In genomic region chr17:18361837-18362380, GRCh38 we compare ENCODE assay signal across 8 cellular contexts. TPM values are rescaled to one million over a fixed set of nuclear protein-coding genes. Genes with fewer than 3 reads are reported as not detected.
DNase-seq lines count a peak whose midpoint lies in the region; ATAC-seq and TF ChIP-seq lines count a peak whose summit lies in the region.

No MANE protein-coding gene starts in this region.

- H3K27ac Mint-ChIP-seq in neural progenitor cell, result no peak overlapping the region

- peaks cover 3% of the 10 kb centered on the region for H3K36me3 Mint-ChIP-seq in neural progenitor cell

- ATAC-seq in HG03521 (IDR thresholded peaks at IDR 0.05; ENCODE audit: unreplicated experiment) (no peak), left colon (no peak)

- H3K36me3 ChIP-seq in Loucy (ENCODE audit: insufficient read depth, low read length) (no peaks in the 10 kb centered on the region), neural progenitor cell (no peaks in the 10 kb centered on the region)

- H3K4me2 ChIP-seq in Loucy (ENCODE audit: low read depth, low read length, poor library complexity, severe bottlenecking), result peak overlapping the region; percentile 100
- peak overlapping the region; percentile 80 for H3K4me2 ChIP-seq in neural progenitor cell

- intact Hi-C loops in left colon (cut with DNase I, micrococcal nuclease), result no loop called here

- H3F3A ChIP-seq in Loucy (ENCODE audit: low read depth) (no peaks in the 10 kb centered on the region), neural progenitor cell (ENCODE audit: low read depth) (no peaks in the 10 kb centered on the region)

- H3K4me3 ChIP-seq in Loucy (ENCODE audit: low read length, poor library complexity, severe bottlenecking) (peak overlapping the region; percentile 92), coronary artery (peak overlapping the region; percentile 97), neural progenitor cell (peak overlapping the region; percentile 72)

- peaks cover 13% of the 10 kb centered on the region for H3K4me1 ChIP-seq in Loucy (ENCODE audit: insufficient read depth, low read length, poor library complexity, severe bottlenecking)
- peaks cover 5% of the 10 kb centered on the region for H3K4me1 ChIP-seq in neural progenitor cell

- H3K27ac ChIP-seq in C4-2B (peak overlapping the region; percentile 92), coronary artery (no peak overlapping the region), neural progenitor cell (no peak overlapping the region)

- no peaks in the 10 kb centered on the region for H3K27me3 ChIP-seq in Loucy (ENCODE audit: insufficient read depth, low read length, poor library complexity, severe bottlenecking)
- H3K27me3 ChIP-seq in neural progenitor cell, result no peaks in the 10 kb centered on the region

- H3K9me3 ChIP-seq in Loucy (ENCODE audit: insufficient read depth, low read depth, low read length) (no peaks in the 10 kb centered on the region), neural progenitor cell (ENCODE audit: low read depth) (no peaks in the 10 kb centered on the region)

- no peak overlapping the region for H2AFZ ChIP-seq in Loucy (ENCODE audit: low read length)
- no peak overlapping the region for H2AFZ ChIP-seq in neural progenitor cell (replicated peaks)

- no peaks in the 10 kb centered on the region for H3K9me3 Mint-ChIP-seq in neural progenitor cell

- no peak for DNase-seq in coronary artery (ENCODE audit: low spot score)
- DNase-seq in neural progenitor cell (ENCODE audit: low spot score), result no peak
- DNase-seq in HuH-7 (ENCODE audit: low spot score), result no peak
- no peak for DNase-seq in DMS 273 (lab: John Stamatoyannopoulos, UW; ENCODE audit: unreplicated experiment)
- DNase-seq in left colon, result no peak

- H3K4me1 Mint-ChIP-seq in neural progenitor cell, result peaks cover 14% of the 10 kb centered on the region

- H3K27me3 Mint-ChIP-seq in neural progenitor cell (ENCODE audit: insufficient read depth, low read depth), result no peaks in the 10 kb centered on the region

- no peaks in the 10 kb centered on the region for H3K9me2 ChIP-seq in Loucy (replicated peaks; ENCODE audit: low read depth, low read length)

- H4K20me1 ChIP-seq in Loucy (ENCODE audit: insufficient read depth, low read length, poor library complexity, severe bottlenecking) (peaks cover 10% of the 10 kb centered on the region), neural progenitor cell (ENCODE audit: low read depth) (no peaks in the 10 kb centered on the region)

- H3K79me2 ChIP-seq in Loucy (ENCODE audit: insufficient read depth, low read length) (peaks cover 59% of the 10 kb centered on the region), neural progenitor cell (ENCODE audit: low read depth) (peaks cover 46% of the 10 kb centered on the region)

- TF ChIP-seq CTCF in C4-2B (conservative IDR thresholded peaks at IDR 0.05) (no peak), Loucy (conservative IDR thresholded peaks at IDR 0.05; ENCODE audit: low read length) (no peak), coronary artery (IDR thresholded peaks at IDR 0.05) (no peak), neural progenitor cell (IDR thresholded peaks at IDR 0.05) (no peak)

- H3K9ac ChIP-seq in Loucy (ENCODE audit: low read depth, low read length, poor library complexity, severe bottlenecking) (peak overlapping the region; percentile 94), neural progenitor cell (no peak overlapping the region)

- H3K4me3 Mint-ChIP-seq in neural progenitor cell, result peak overlapping the region; percentile 96

RNA-seq across cellular contexts. Expression of gene SHMT1, which starts 1.4 kb away (rescaled TPM):
- total RNA-seq in neural progenitor cell (ENCODE audit: low replicate concordance), result 26.3 and 38.5 TPM in 2 replicates
- total RNA-seq in left colon, result 10 to 100 TPM; 27.4 to 40.2 TPM

RNA-seq across cellular contexts. Expression of gene EVPLL, which starts 15.7 kb away (rescaled TPM):
- total RNA-seq in neural progenitor cell (ENCODE audit: low replicate concordance) (not detected in 2 replicates), left colon (under 1 TPM; 0.12 to 0.22 TPM)

RNA-seq across cellular contexts. Expression of gene SMCR8, which starts 46.8 kb away (rescaled TPM):
- 8.9 and 11.9 TPM in 2 replicates for total RNA-seq in neural progenitor cell (ENCODE audit: low replicate concordance)
- total RNA-seq in left colon, result 10 to 100 TPM; 18.9 to 21.1 TPM

RNA-seq across cellular contexts. Expression of gene TOP3A, which starts 47.1 kb away (rescaled TPM):
- total RNA-seq in neural progenitor cell (ENCODE audit: low replicate concordance) (49.2 and 67.8 TPM in 2 replicates), left colon (10 to 100 TPM; 22.0 to 23.3 TPM)
